ENCODE assay signal across 1 cellular context in the genomic region with DNA sequence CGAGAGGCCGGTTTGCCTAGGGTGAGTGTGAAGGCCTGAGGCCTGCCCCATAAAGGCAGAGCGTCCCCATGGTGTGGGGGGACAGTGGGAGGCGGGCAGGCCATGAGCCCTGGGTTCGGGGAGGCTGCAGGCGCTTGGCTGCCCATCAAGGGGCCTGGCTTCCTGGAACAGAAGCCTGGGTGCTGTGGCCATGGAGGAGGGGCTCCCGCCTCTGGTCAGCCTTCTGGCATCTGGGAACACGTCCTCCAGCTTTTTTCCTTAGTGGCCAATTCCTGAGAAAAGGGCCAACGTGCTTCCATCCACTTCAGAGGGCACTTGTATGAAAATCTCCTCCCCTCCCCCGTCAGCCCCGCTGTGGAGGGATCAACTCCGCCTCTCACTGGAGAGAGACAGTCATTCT.
TF ChIP-seq lines count a peak whose summit lies in the region.

No MANE protein-coding gene starts in this region.

TF ChIP-seq in GM23338, 12 proteins besides CTCF, POLR2A, EP300 and RAD21 (continued from another document):
- TF ChIP-seq, protein P1, sequence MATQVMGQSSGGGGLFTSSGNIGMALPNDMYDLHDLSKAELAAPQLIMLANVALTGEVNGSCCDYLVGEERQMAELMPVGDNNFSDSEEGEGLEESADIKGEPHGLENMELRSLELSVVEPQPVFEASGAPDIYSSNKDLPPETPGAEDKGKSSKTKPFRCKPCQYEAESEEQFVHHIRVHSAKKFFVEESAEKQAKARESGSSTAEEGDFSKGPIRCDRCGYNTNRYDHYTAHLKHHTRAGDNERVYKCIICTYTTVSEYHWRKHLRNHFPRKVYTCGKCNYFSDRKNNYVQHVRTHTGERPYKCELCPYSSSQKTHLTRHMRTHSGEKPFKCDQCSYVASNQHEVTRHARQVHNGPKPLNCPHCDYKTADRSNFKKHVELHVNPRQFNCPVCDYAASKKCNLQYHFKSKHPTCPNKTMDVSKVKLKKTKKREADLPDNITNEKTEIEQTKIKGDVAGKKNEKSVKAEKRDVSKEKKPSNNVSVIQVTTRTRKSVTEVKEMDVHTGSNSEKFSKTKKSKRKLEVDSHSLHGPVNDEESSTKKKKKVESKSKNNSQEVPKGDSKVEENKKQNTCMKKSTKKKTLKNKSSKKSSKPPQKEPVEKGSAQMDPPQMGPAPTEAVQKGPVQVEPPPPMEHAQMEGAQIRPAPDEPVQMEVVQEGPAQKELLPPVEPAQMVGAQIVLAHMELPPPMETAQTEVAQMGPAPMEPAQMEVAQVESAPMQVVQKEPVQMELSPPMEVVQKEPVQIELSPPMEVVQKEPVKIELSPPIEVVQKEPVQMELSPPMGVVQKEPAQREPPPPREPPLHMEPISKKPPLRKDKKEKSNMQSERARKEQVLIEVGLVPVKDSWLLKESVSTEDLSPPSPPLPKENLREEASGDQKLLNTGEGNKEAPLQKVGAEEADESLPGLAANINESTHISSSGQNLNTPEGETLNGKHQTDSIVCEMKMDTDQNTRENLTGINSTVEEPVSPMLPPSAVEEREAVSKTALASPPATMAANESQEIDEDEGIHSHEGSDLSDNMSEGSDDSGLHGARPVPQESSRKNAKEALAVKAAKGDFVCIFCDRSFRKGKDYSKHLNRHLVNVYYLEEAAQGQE (IDR thresholded peaks at IDR 0.05; ENCODE audit: unreplicated experiment) = no peak
- TF ChIP-seq ZNF114 (CRISPR knock-in tag; IDR thresholded peaks at IDR 0.05) (no peak), JUNB (IDR thresholded peaks at IDR 0.05; ENCODE audit: unreplicated experiment) (no peak)
TF ChIP-seq in GM23338: peak in this region for 0.
